8 cellular contexts compared by ENCODE assay signal in genomic region chr19:36009633-36010379, GRCh38. TPM values are rescaled to one million over a fixed set of nuclear protein-coding genes. Genes with fewer than 3 reads are reported as not detected.
A peak's percentile ranks its signal among the peaks of the same experiment; 100 is the strongest.
DNase-seq lines count a peak whose midpoint lies in the region; TF ChIP-seq lines count a peak whose summit lies in the region.

No MANE protein-coding gene starts in this region.

- H3K4me3 Mint-ChIP-seq in activated T-helper 1 cell treated with anti-CD3 and anti-CD28 coated beads, Interleukin-12 subunit alpha, Interleukin-12 subunit beta, Interleukin-2, Interleukin-4 antibody, amounts not matched to agents 30 ng/mL and 10 ng/mL and 1 ng/mL, durations not matched to agents 14 hours and 24 hours and 36 hours: peak overlapping the region; percentile 61

- no peak for TF ChIP-seq POLR2A in spleen (IDR thresholded peaks at IDR 0.05)

- peaks cover 36% of the 10 kb centered on the region for H3K4me1 Mint-ChIP-seq in activated T-helper 1 cell treated with anti-CD3 and anti-CD28 coated beads, Interleukin-12 subunit alpha, Interleukin-12 subunit beta, Interleukin-2, Interleukin-4 antibody, amounts not matched to agents 30 ng/mL and 10 ng/mL and 1 ng/mL, durations not matched to agents 14 hours and 24 hours and 36 hours (ENCODE audit: low read depth)

- no peaks in the 10 kb centered on the region for H3K27me3 Mint-ChIP-seq in activated T-helper 1 cell treated with anti-CD3 and anti-CD28 coated beads, Interleukin-12 subunit alpha, Interleukin-12 subunit beta, Interleukin-2, Interleukin-4 antibody, amounts not matched to agents 30 ng/mL and 10 ng/mL and 1 ng/mL, durations not matched to agents 14 hours and 24 hours and 36 hours (ENCODE audit: insufficient read depth)

- H3K27ac ChIP-seq in iPS DF 6.9 (ENCODE audit: low read length) (no peak overlapping the region), spleen (peak overlapping the region in 2 of 8 donors; percentile 27 to 49)

- H3K4me1 ChIP-seq in iPS DF 6.9 (ENCODE audit: control insufficient read depth, insufficient read depth, low read length) (peaks cover 2% of the 10 kb centered on the region; the same call in 1 of the 2 replicates), spleen (peaks cover 9 to 37% (median 28%) of the 10 kb centered on the region in 6 donors)

- peaks cover 2% of the 10 kb centered on the region; the same call in 1 of the 2 replicates for H3K36me3 ChIP-seq in iPS DF 6.9 (ENCODE audit: control insufficient read depth, insufficient read depth, low read length)
- H3K36me3 ChIP-seq in spleen: peaks cover 0 to 7% (median 0%) of the 10 kb centered on the region in 6 donors

- H3K9me3 ChIP-seq in iPS DF 6.9 (ENCODE audit: control insufficient read depth, insufficient read depth, low read length): no peaks in the 10 kb centered on the region
- H3K9me3 ChIP-seq in spleen: no peaks in the 10 kb centered on the region

- no peak overlapping the region for H3K27ac Mint-ChIP-seq in activated T-helper 1 cell treated with anti-CD3 and anti-CD28 coated beads, Interleukin-12 subunit alpha, Interleukin-12 subunit beta, Interleukin-2, Interleukin-4 antibody, amounts not matched to agents 30 ng/mL and 10 ng/mL and 1 ng/mL, durations not matched to agents 14 hours and 24 hours and 36 hours

- H3K4me3 ChIP-seq in iPS DF 6.9 (ENCODE audit: low read length) (peak overlapping the region; percentile 51; the same call in 1 of the 2 replicates), spleen (peak overlapping the region in 5 of 8 donors; percentile 26 to 62 (median 29))

- DNase-seq in NCI-H146 (lab: John Stamatoyannopoulos, UW): peak; percentile 41
- DNase-seq in NCI-H146 treated with DMSO at 0.1 percent for 48 hours (lab: John Stamatoyannopoulos, UW; ENCODE audit: unreplicated experiment): no peak
- DNase-seq in activated T-helper 1 cell treated with anti-CD3 and anti-CD28 coated beads, Interleukin-12 subunit alpha, Interleukin-12 subunit beta, Interleukin-2, Interleukin-4 antibody, amounts not matched to agents 30 ng/mL and 10 ng/mL and 1 ng/mL, durations not matched to agents 14 hours and 24 hours and 36 hours (ENCODE audit: low spot score): no peak
- no peak for DNase-seq in iPS DF 6.9 (ENCODE audit: low read depth, low spot score)
- no peak for DNase-seq in spleen
- DNase-seq in NCI-H2196 (lab: John Stamatoyannopoulos, UW; ENCODE audit: unreplicated experiment): no peak
- DNase-seq in activated CD8-positive, alpha-beta memory T cell treated with anti-CD3 and anti-CD28 coated beads, Interleukin-2, amount 50 U/mL, for 4 hours: no peak
- DNase-seq in stimulated activated CD4-positive, alpha-beta T cell treated with anti-CD3 and anti-CD28 coated beads, Interleukin-4, amount 100 ng/mL, for 24 hours: no peak

- no peaks in the 10 kb centered on the region for H3K27me3 ChIP-seq in iPS DF 6.9 (ENCODE audit: control insufficient read depth, insufficient read depth, low read length)
- peaks cover 0 to 17% (median 0%) of the 10 kb centered on the region in 7 donors for H3K27me3 ChIP-seq in spleen (replicated peaks in 1 of 7)

- intact Hi-C loops in activated T-helper 1 cell treated with anti-CD3 and anti-CD28 coated beads, Interleukin-12 subunit alpha, Interleukin-12 subunit beta, Interleukin-2, Interleukin-4 antibody, amounts not matched to agents 30 ng/mL and 10 ng/mL and 1 ng/mL, durations not matched to agents 14 hours and 24 hours and 36 hours (cut with micrococcal nuclease): loop anchor here (5.0 kb wide), 1 partner anchor 293 kb away; the partner anchor contains the start of gene KMT2B
- intact Hi-C loops in spleen (cut with DNase I; ENCODE audit: low total_unique reads): no loop called here

- no peak for TF ChIP-seq CTCF in spleen (IDR thresholded peaks at IDR 0.05 in 8 of 11, conservative IDR thresholded peaks at IDR 0.05 in 3 of 11)

- no peaks in the 10 kb centered on the region for H3K9me3 Mint-ChIP-seq in activated T-helper 1 cell treated with anti-CD3 and anti-CD28 coated beads, Interleukin-12 subunit alpha, Interleukin-12 subunit beta, Interleukin-2, Interleukin-4 antibody, amounts not matched to agents 30 ng/mL and 10 ng/mL and 1 ng/mL, durations not matched to agents 14 hours and 24 hours and 36 hours

- peaks cover 6% of the 10 kb centered on the region for H3K36me3 Mint-ChIP-seq in activated T-helper 1 cell treated with anti-CD3 and anti-CD28 coated beads, Interleukin-12 subunit alpha, Interleukin-12 subunit beta, Interleukin-2, Interleukin-4 antibody, amounts not matched to agents 30 ng/mL and 10 ng/mL and 1 ng/mL, durations not matched to agents 14 hours and 24 hours and 36 hours (ENCODE audit: low read depth)

- no CpG with 5 or more reads among the region's 15 CpGs for WGBS in iPS DF 6.9 (ENCODE audit: insufficient coverage, insufficient read length)
- 59 to 72% (median 61%) methylated on average over 15 of the region's 15 CpGs for WGBS in spleen, 5 donors

RNA-seq across cellular contexts. Expression of gene SYNE4, which starts 1.2 kb away (rescaled TPM):
- 1.7 and 1.8 TPM in 2 replicates for total RNA-seq in activated T-helper 1 cell treated with anti-CD3 and anti-CD28 coated beads, Interleukin-12 subunit alpha, Interleukin-12 subunit beta, Interleukin-2, Interleukin-4 antibody, amounts not matched to agents 30 ng/mL and 10 ng/mL and 1 ng/mL, durations not matched to agents 14 hours and 24 hours and 36 hours
- total RNA-seq in spleen: 1 to 10 TPM in 4 of 7 donors, under 1 TPM in 2, not detected in 1; 0.54 to 1.6 (median 1.0) TPM
- polyA plus RNA-seq in spleen: under 1 TPM; 0.70 to 0.89 (median 0.85) TPM

RNA-seq across cellular contexts. Expression of gene ALKBH6, which starts 4.2 kb away (rescaled TPM):
- total RNA-seq in activated T-helper 1 cell treated with anti-CD3 and anti-CD28 coated beads, Interleukin-12 subunit alpha, Interleukin-12 subunit beta, Interleukin-2, Interleukin-4 antibody, amounts not matched to agents 30 ng/mL and 10 ng/mL and 1 ng/mL, durations not matched to agents 14 hours and 24 hours and 36 hours: 48.3 and 60.6 TPM in 2 replicates
- 10 to 100 TPM; 22.6 to 65.3 (median 28.3) TPM for total RNA-seq in spleen
- polyA plus RNA-seq in spleen: 10 to 100 TPM; 21.3 to 26.6 (median 24.3) TPM

RNA-seq across cellular contexts. Expression of gene SDHAF1, which starts 14.8 kb away (rescaled TPM):
- total RNA-seq in activated T-helper 1 cell treated with anti-CD3 and anti-CD28 coated beads, Interleukin-12 subunit alpha, Interleukin-12 subunit beta, Interleukin-2, Interleukin-4 antibody, amounts not matched to agents 30 ng/mL and 10 ng/mL and 1 ng/mL, durations not matched to agents 14 hours and 24 hours and 36 hours: 21.2 and 24.5 TPM in 2 replicates
- total RNA-seq in spleen: 10 to 100 TPM; 14.6 to 34.8 (median 16.3) TPM
- 10 to 100 TPM; 26.5 to 35.6 (median 33.6) TPM for polyA plus RNA-seq in spleen

RNA-seq across cellular contexts. Expression of gene CLIP3, which starts 22.9 kb away (rescaled TPM):
- total RNA-seq in activated T-helper 1 cell treated with anti-CD3 and anti-CD28 coated beads, Interleukin-12 subunit alpha, Interleukin-12 subunit beta, Interleukin-2, Interleukin-4 antibody, amounts not matched to agents 30 ng/mL and 10 ng/mL and 1 ng/mL, durations not matched to agents 14 hours and 24 hours and 36 hours: 2.2 and 4.4 TPM in 2 replicates
- 10 to 100 TPM in 5 of 7 donors, 1 to 10 TPM in 2; 6.8 to 18.0 (median 13.5) TPM for total RNA-seq in spleen
- 1 to 10 TPM; 2.7 to 3.2 (median 3.1) TPM for polyA plus RNA-seq in spleen

RNA-seq across cellular contexts. Expression of gene THAP8, which starts 44.3 kb away (rescaled TPM):
- total RNA-seq in activated T-helper 1 cell treated with anti-CD3 and anti-CD28 coated beads, Interleukin-12 subunit alpha, Interleukin-12 subunit beta, Interleukin-2, Interleukin-4 antibody, amounts not matched to agents 30 ng/mL and 10 ng/mL and 1 ng/mL, durations not matched to agents 14 hours and 24 hours and 36 hours: 1.6 TPM in 2 replicates
- total RNA-seq in spleen: 1 to 10 TPM; 3.5 to 7.9 (median 5.1) TPM
- 1 to 10 TPM; 2.4 to 7.1 (median 4.4) TPM for polyA plus RNA-seq in spleen
